Comparison of ENCODE assay signal across 14 cellular contexts in genomic region chr10:27369832-27370231, GRCh38.
DNase-seq lines count a peak whose midpoint lies in the region; FAIRE-seq and TF ChIP-seq lines count a peak whose summit lies in the region.
"Had no signal": no experiment of that assay in that cellular context is flagged by ENCODE, and none has a peak within 500 bp of the region (broad histone marks: within the 10 kb centered on the region; RNA-seq: fewer than 3 reads in every experiment).

No MANE protein-coding gene starts in this region.

- H3K36me3 Mint-ChIP-seq in neural progenitor cell, result no peaks in the 10 kb centered on the region
- H3K36me3 Mint-ChIP-seq: immature natural killer cell had no signal

- H3K27ac ChIP-seq in neural progenitor cell (no peak overlapping the region), WERI-Rb-1 (no peak overlapping the region)
- H3K27ac ChIP-seq: Peyer's patch had no signal

- no peak for FAIRE-seq in bronchial epithelial cell (lab: Jason Lieb, UNC)

- no peak overlapping the region for H3K4me3 Mint-ChIP-seq in neural progenitor cell
- H3K4me3 Mint-ChIP-seq: activated CD4-positive, alpha-beta T cell treated with anti-CD3 and anti-CD28 coated beads for 36 hours; activated naive CD4-positive, alpha-beta T cell treated with anti-CD3 and anti-CD28 coated beads for 36 hours; immature natural killer cell had no signal

- H3K27me3 ChIP-seq in bronchial epithelial cell (ENCODE audit: control insufficient read depth, insufficient read depth, low read length) (no peaks in the 10 kb centered on the region), neural progenitor cell (no peaks in the 10 kb centered on the region), WERI-Rb-1 (ENCODE audit: insufficient read depth, low read depth, severe bottlenecking) (no peaks in the 10 kb centered on the region)
- H3K27me3 ChIP-seq: Peyer's patch had no signal

- no peaks in the 10 kb centered on the region for H3K9me3 Mint-ChIP-seq in neural progenitor cell
- H3K9me3 Mint-ChIP-seq: activated naive CD4-positive, alpha-beta T cell treated with anti-CD3 and anti-CD28 coated beads for 36 hours; immature natural killer cell had no signal

- no peak overlapping the region for H3K4me2 ChIP-seq in neural progenitor cell

- H2AFZ ChIP-seq in neural progenitor cell (replicated peaks), result peak overlapping the region; percentile 44

- no peak overlapping the region for H3K27ac Mint-ChIP-seq in neural progenitor cell
- H3K27ac Mint-ChIP-seq: activated CD4-positive, alpha-beta T cell treated with anti-CD3 and anti-CD28 coated beads for 36 hours; activated naive CD4-positive, alpha-beta T cell treated with anti-CD3 and anti-CD28 coated beads for 36 hours; immature natural killer cell had no signal

- H3K9ac ChIP-seq in neural progenitor cell, result no peak overlapping the region

- no peaks in the 10 kb centered on the region for H3K79me2 ChIP-seq in neural progenitor cell (ENCODE audit: low read depth)

- peak; percentile 27 for TF ChIP-seq CTCF in LNCaP clone FGC (IDR thresholded peaks at IDR 0.05; ENCODE audit: control insufficient read depth, extremely low read depth, insufficient read depth)
- no peak for TF ChIP-seq CTCF in bronchial epithelial cell (IDR thresholded peaks at IDR 0.05; ENCODE audit: insufficient read depth, low read length, severe bottlenecking)
- TF ChIP-seq CTCF in neural progenitor cell (IDR thresholded peaks at IDR 0.05), result peak; percentile 52
- TF ChIP-seq CTCF in WERI-Rb-1 (IDR thresholded peaks at IDR 0.05; ENCODE audit: low read depth, low read length), result no peak

- H4K20me1 ChIP-seq in neural progenitor cell (ENCODE audit: low read depth), result no peaks in the 10 kb centered on the region

- H3K4me3 ChIP-seq in LNCaP clone FGC (ENCODE audit: low read depth, low read length) (no peak overlapping the region), bronchial epithelial cell (ENCODE audit: low read depth, low read length) (no peak overlapping the region), neural progenitor cell (no peak overlapping the region), WERI-Rb-1 (ENCODE audit: low read depth, low read length) (no peak overlapping the region)
- H3K4me3 ChIP-seq: Peyer's patch had no signal

- no peaks in the 10 kb centered on the region for H3K9me3 ChIP-seq in neural progenitor cell (ENCODE audit: low read depth)
- no peaks in the 10 kb centered on the region for H3K9me3 ChIP-seq in WERI-Rb-1 (ENCODE audit: severe bottlenecking)
- H3K9me3 ChIP-seq: Peyer's patch had no signal

- H3K36me3 ChIP-seq in bronchial epithelial cell (ENCODE audit: control insufficient read depth, insufficient read depth, low read length) (no peaks in the 10 kb centered on the region), neural progenitor cell (no peaks in the 10 kb centered on the region), WERI-Rb-1 (no peaks in the 10 kb centered on the region)
- H3K36me3 ChIP-seq: Peyer's patch had no signal

- no peaks in the 10 kb centered on the region for H3K4me1 Mint-ChIP-seq in neural progenitor cell
- H3K4me1 Mint-ChIP-seq: immature natural killer cell had no signal

- H3F3A ChIP-seq in neural progenitor cell (ENCODE audit: low read depth), result no peaks in the 10 kb centered on the region

- peaks cover 4% of the 10 kb centered on the region for H3K27me3 Mint-ChIP-seq in neural progenitor cell (ENCODE audit: insufficient read depth, low read depth)

- no peaks in the 10 kb centered on the region for H3K4me1 ChIP-seq in neural progenitor cell
- H3K4me1 ChIP-seq: Peyer's patch had no signal

- DNase-seq in NCI-H2171 treated with DMSO at 0.1 percent for 48 hours (lab: John Stamatoyannopoulos, UW) (peak; percentile 51), NCI-H2171 (lab: John Stamatoyannopoulos, UW) (no peak), LNCaP clone FGC (ENCODE audit: low read depth) (no peak), bronchial epithelial cell (ENCODE audit: low read depth) (peak; percentile 17), neural progenitor cell (ENCODE audit: low spot score) (no peak), WERI-Rb-1 (no peak), occipital lobe (lab: John Stamatoyannopoulos, UW) (no peak)
- DNase-seq in activated CD4-positive, alpha-beta T cell treated with anti-CD3 and anti-CD28 coated beads for 4 hours, result no peak
- DNase-seq: activated CD4-positive, alpha-beta T cell treated with anti-CD3 and anti-CD28 coated beads for 36 hours; activated naive CD4-positive, alpha-beta T cell treated with anti-CD3 and anti-CD28 coated beads for 36 hours; effector CD4-positive, alpha-beta T cell; immature natural killer cell; NCI-H1092; Peyer's patch had no signal

Comparison
In these comparisons a context has a peak if more than half of its experiments do, and no peak if none do; other contexts are left out.
1. DNase-seq: peak in NCI-H2171 treated with DMSO at 0.1 percent for 48 hours (single experiment) and bronchial epithelial cell (single experiment); none in NCI-H2171 (single experiment), LNCaP clone FGC (single experiment), neural progenitor cell (single experiment), WERI-Rb-1 (single experiment), activated CD4-positive, alpha-beta T cell treated with anti-CD3 and anti-CD28 coated beads for 4 hours (0 of 2) and occipital lobe (single experiment).
2. CTCF ChIP-seq: peak in LNCaP clone FGC (single experiment) and neural progenitor cell (single experiment); none in bronchial epithelial cell (single experiment) and WERI-Rb-1 (single experiment).